ENCODE assay signal across 8 cellular contexts in genomic region chr12:102479099-102479887, GRCh38. TPM values are rescaled to one million over a fixed set of nuclear protein-coding genes. Genes with fewer than 3 reads are reported as not detected.
A peak's percentile ranks its signal among the peaks of the same experiment; 100 is the strongest.
DNase-seq lines count a peak whose midpoint lies in the region; ATAC-seq and TF ChIP-seq lines count a peak whose summit lies in the region.

No MANE protein-coding gene starts in this region.

- CTCF ChIA-PET in HEK293T (lab: Yijun Ruan, JAX), result interaction anchor here (0.6 kb wide), 1 partner anchor 1010 kb away, joined by 4 read pairs; no protein-coding TSS in a partner anchor

- POLR2A ChIA-PET in HEK293T (lab: Yijun Ruan, JAX), result no interaction called here

- H3K9me3 ChIP-seq in right atrium auricular region (no peaks in the 10 kb centered on the region), thyroid gland (no peaks in the 10 kb centered on the region)

- H3K36me3 ChIP-seq in right atrium auricular region (no peaks in the 10 kb centered on the region), thyroid gland (no peaks in the 10 kb centered on the region)

- ATAC-seq in GM18520 (IDR thresholded peaks at IDR 0.05; ENCODE audit: unreplicated experiment), result peak; percentile 21

- WGBS in thyroid gland, 2 donors, result 10 to 14% methylated on average over 11 of the region's 11 CpGs

- intact Hi-C loops in thyroid gland (cut with DNase I), result no loop called here

- no peak for TF ChIP-seq POLR2A in thyroid gland (IDR thresholded peaks at IDR 0.05)

- TF ChIP-seq CTCF in right atrium auricular region (IDR thresholded peaks at IDR 0.05), result no peak
- no peak for TF ChIP-seq CTCF in thyroid gland (IDR thresholded peaks at IDR 0.05)

- H3K4me1 ChIP-seq in right atrium auricular region, result peaks cover 0 to 31% of the 10 kb centered on the region in 2 donors
- H3K4me1 ChIP-seq in thyroid gland, result peaks cover 30 to 59% of the 10 kb centered on the region in 2 donors

- H3K27me3 ChIP-seq in right atrium auricular region (no peaks in the 10 kb centered on the region), thyroid gland (no peaks in the 10 kb centered on the region)

- H3K27ac ChIP-seq in right atrium auricular region (peak overlapping the region; percentile 50 to 56), thyroid gland (peak overlapping the region; percentile 51 to 71 (median 68))

- H3K4me3 ChIP-seq in right atrium auricular region, result peak overlapping the region; percentile 25 to 45
- peak overlapping the region in 2 of 3 donors; percentile 11 to 17 for H3K4me3 ChIP-seq in thyroid gland (replicated peaks in 1 of 3)

- peak; percentile 10 for DNase-seq in HEK293T (ENCODE audit: extremely low spot score)
- peak; percentile 21 for DNase-seq in NCI-H774 (lab: John Stamatoyannopoulos, UW)
- DNase-seq in right atrium auricular region (ENCODE audit: low spot score), result no peak
- DNase-seq in thyroid gland, result peak; percentile 34 to 35
- no peak for DNase-seq in T-helper 1 cell
- no peak for DNase-seq in NCI-H2107 (lab: John Stamatoyannopoulos, UW)
- DNase-seq in NK-92 (lab: John Stamatoyannopoulos, UW; ENCODE audit: unreplicated experiment), result no peak

TF ChIP-seq in HEK293T, 16 proteins besides CTCF, POLR2A, EP300 and RAD21:
- TF ChIP-seq FOXM1 (IDR thresholded peaks at IDR 0.05; ENCODE audit: borderline replicate concordance), result no peak
- no peak for TF ChIP-seq NFRKB (IDR thresholded peaks at IDR 0.05)
- TF ChIP-seq LEF1 (IDR thresholded peaks at IDR 0.05; ENCODE audit: borderline replicate concordance), result no peak
- TF ChIP-seq PKNOX1 (IDR thresholded peaks at IDR 0.05), result no peak
- no peak for TF ChIP-seq FOXA1 (IDR thresholded peaks at IDR 0.05)
- TF ChIP-seq HDGF (IDR thresholded peaks at IDR 0.05; ENCODE audit: borderline replicate concordance), result no peak
- no peak for TF ChIP-seq SP1 (IDR thresholded peaks at IDR 0.05)
- no peak for TF ChIP-seq ZNF384 (IDR thresholded peaks at IDR 0.05)
- no peak for TF ChIP-seq ELF4 (IDR thresholded peaks at IDR 0.05)
- TF ChIP-seq L3MBTL2 (conservative IDR thresholded peaks at IDR 0.05), result no peak
- TF ChIP-seq SUZ12 (IDR thresholded peaks at IDR 0.05), result no peak
- no peak for TF ChIP-seq ARNT (IDR thresholded peaks at IDR 0.05)
- no peak for TF ChIP-seq TARDBP (IDR thresholded peaks at IDR 0.05)
- TF ChIP-seq BHLHE40 (IDR thresholded peaks at IDR 0.05; ENCODE audit: borderline replicate concordance), result no peak
- no peak for TF ChIP-seq CTBP1 (IDR thresholded peaks at IDR 0.05; ENCODE audit: borderline replicate concordance)
- TF ChIP-seq FOXK2 (IDR thresholded peaks at IDR 0.05), result no peak

RNA-seq across cellular contexts. Expression of gene IGF1, which starts 1.1 kb away (rescaled TPM):
- total RNA-seq in right atrium auricular region, result 10 to 100 TPM; 11.4 to 26.1 TPM
- 100 to 1,000 TPM in 3 of 4 donors, 10 to 100 TPM in 1; 74.0 to 134 (median 111) TPM for total RNA-seq in thyroid gland

Comparison
In these comparisons a context has a peak if more than half of its experiments do, and no peak if none do; other contexts are left out.
1. DNase-seq: peak in HEK293T (single experiment), NCI-H774 (single experiment) and thyroid gland (2 of 2); none in right atrium auricular region (single experiment), T-helper 1 cell (0 of 5), NCI-H2107 (single experiment) and NK-92 (single experiment).